Comparison of ENCODE assay signal across 8 cellular contexts in the genomic region with DNA sequence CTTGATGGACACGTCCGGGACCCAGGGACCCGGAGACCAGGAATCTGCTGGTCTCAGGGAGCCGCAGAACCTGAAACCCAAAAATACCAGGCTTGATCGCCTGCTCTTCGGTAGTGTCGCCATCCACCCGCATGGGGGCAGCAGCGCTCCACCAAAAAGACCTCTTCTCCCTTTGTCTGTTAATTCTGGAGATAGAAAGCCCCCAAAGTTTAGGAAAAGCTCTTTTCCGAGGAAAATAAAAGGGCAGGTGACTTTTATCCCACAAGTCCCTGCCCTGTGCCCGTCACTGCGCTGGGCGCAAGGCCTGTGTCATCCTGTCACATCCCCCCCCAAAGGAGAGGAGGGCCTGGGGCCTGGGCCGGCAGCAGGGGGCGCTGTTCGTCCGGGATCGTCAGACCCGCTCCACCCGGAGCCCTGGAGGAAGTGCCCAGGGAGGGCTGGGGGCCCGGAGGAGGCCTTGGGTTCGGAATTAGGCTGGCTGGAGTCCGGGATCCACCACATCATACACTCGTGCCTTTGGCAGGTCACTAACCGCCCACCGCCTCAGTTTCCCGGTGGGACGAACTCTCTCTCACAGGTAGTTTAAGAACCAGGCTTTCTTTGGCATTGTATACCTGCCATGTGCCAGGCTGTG.
DNase-seq lines count a peak whose midpoint lies in the region; ATAC-seq lines count a peak whose summit lies in the region.

No MANE protein-coding gene starts in this region.

- H3K36me3 Mint-ChIP-seq in central memory CD8-positive, alpha-beta T cell (ENCODE audit: insufficient read depth): peaks cover 63% of the 10 kb centered on the region

- H3K27ac Mint-ChIP-seq in central memory CD8-positive, alpha-beta T cell (ENCODE audit: low read depth): peak overlapping the region; percentile 100

- H3K27me3 Mint-ChIP-seq in central memory CD8-positive, alpha-beta T cell: peaks cover 9% of the 10 kb centered on the region

- DNase-seq in NCI-H2029 (lab: John Stamatoyannopoulos, UW): peak; percentile 56
- no peak for DNase-seq in NCI-H2029 treated with DMSO at 0.1 percent for 48 hours (lab: John Stamatoyannopoulos, UW)
- peak; percentile 82 for DNase-seq in NCI-H2227 (lab: John Stamatoyannopoulos, UW; ENCODE audit: unreplicated experiment)
- peak; percentile 95 for DNase-seq in activated CD4-positive, CD25-positive, alpha-beta regulatory T cell treated with anti-CD3 and anti-CD28 coated beads, Interleukin-2, amount 50 U/mL, for 72 hours
- DNase-seq in central memory CD8-positive, alpha-beta T cell (ENCODE audit: low spot score in 2 of 2): peak; percentile 87 to 95
- DNase-seq in kidney tubule cell (ENCODE audit: low spot score): peak; percentile 80
- peak; percentile 88 to 90 for DNase-seq in stimulated activated CD4-positive, alpha-beta T cell treated with anti-CD3 and anti-CD28 coated beads, Interleukin-15, amount 100 ng/mL, for 48 hours (ENCODE audit: low read depth in 2 of 2)

- peaks cover 95% of the 10 kb centered on the region for H3K4me1 Mint-ChIP-seq in central memory CD8-positive, alpha-beta T cell

- peak overlapping the region; percentile 84 for H3K4me3 Mint-ChIP-seq in central memory CD8-positive, alpha-beta T cell

- H3K9me3 Mint-ChIP-seq in central memory CD8-positive, alpha-beta T cell: no peaks in the 10 kb centered on the region

- ATAC-seq in HG03039 (IDR thresholded peaks at IDR 0.05; ENCODE audit: unreplicated experiment): peak; percentile 31
- peak; percentile 8 for ATAC-seq in central memory CD8-positive, alpha-beta T cell (replicated peaks; ENCODE audit: extremely low read depth, poor library complexity, severe bottlenecking)
